ENCODE assay signal across 18 cellular contexts in the genomic region with DNA sequence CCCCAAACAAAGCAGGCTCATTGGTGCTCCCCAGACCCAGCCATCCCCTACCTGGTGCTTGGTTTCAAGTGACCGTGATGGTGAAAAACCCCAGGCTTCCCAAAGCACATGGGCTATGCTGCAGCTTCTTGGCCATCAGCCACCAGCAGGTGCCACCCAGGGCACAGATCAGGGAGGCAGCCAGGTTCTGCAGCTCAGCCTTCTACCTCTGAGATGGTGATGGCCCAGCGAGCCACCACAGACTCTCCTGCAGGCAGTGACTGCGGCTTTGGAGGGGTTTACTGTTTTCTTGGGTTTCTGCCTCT.
DNase-seq lines count a peak whose midpoint lies in the region; ATAC-seq, FAIRE-seq and TF ChIP-seq lines count a peak whose summit lies in the region.
"Had no signal": no experiment of that assay in that cellular context is flagged by ENCODE, and none has a peak within 500 bp of the region (broad histone marks: within the 10 kb centered on the region; RNA-seq: fewer than 3 reads in every experiment).

No MANE protein-coding gene starts in this region.

- BruUV-seq in HepG2 (replicated peaks; lab: Mats Ljungman, UMichigan), result no TSS peak

- POLR2A ChIA-PET in HepG2 (lab: Yijun Ruan, JAX), result no interaction called here

- TF ChIP-seq POLR2A in HepG2 (IDR thresholded peaks at IDR 0.05; ENCODE audit: insufficient read depth in 1 of 2, low read depth in 2 of 2, low read length in 2 of 2) (no peak), vagina (IDR thresholded peaks at IDR 0.05) (no peak)

- ATAC-seq in HepG2 (no peak), left lobe of liver (peak; percentile 83)
- ATAC-seq: GM12878 had no signal

- in situ Hi-C loops in HepG2 (cut with HindIII; ENCODE audit: extremely low pct_ligation_motif_present, low pct_unique_long_range_greater_than_20kb), result no loop called here

- DNase-seq in HepG2 (ENCODE audit: low spot score) (no peak), NCI-H1092 treated with DMSO at 0.1 percent for 48 hours (lab: John Stamatoyannopoulos, UW) (peak; percentile 38), left lobe of liver (ENCODE audit: low spot score) (peak; percentile 76), vagina (ENCODE audit: extremely low spot score in 2 of 2) (no peak), NCI-H1417 treated with DMSO at 0.1 percent for 48 hours (lab: John Stamatoyannopoulos, UW) (no peak), cardiac septum (ENCODE audit: low spot score) (no peak)
- DNase-seq: C1 segment of cervical spinal cord; CD8-positive, alpha-beta memory T cell; EL; GM23248; NCI-H1694; NCI-H2107; NCI-H446; SJCRH30 had no signal

- no peak for TF ChIP-seq EP300 in HepG2 (IDR thresholded peaks at IDR 0.05; ENCODE audit: low read depth in 2 of 2, low read length in 2 of 2)
- no peak for TF ChIP-seq EP300 in HepG2 (CRISPR knock-in tag; IDR thresholded peaks at IDR 0.05; ENCODE audit: borderline replicate concordance)

- no peak for TF ChIP-seq RAD21 in liver (IDR thresholded peaks at IDR 0.05)
- TF ChIP-seq RAD21 in HepG2 (CRISPR knock-in tag; IDR thresholded peaks at IDR 0.05), result no peak

- no peak overlapping the region for H3K9ac ChIP-seq in liver (ENCODE audit: low read depth in 1 of 2, low read length in 2 of 2)
- H3K9ac ChIP-seq in HepG2 (ENCODE audit: insufficient read depth, low read depth, low read length), result no peak overlapping the region
- H3K9ac ChIP-seq: GM23248, KMS-11 had no signal

- H3K27me3 ChIP-seq in liver (ENCODE audit: control insufficient read depth in 4 of 4, insufficient read depth in 4 of 4, low read length in 3 of 4) (no peaks in the 10 kb centered on the region), HepG2 (ENCODE audit: control insufficient read depth in 1 of 2, insufficient read depth in 2 of 2, low read length in 2 of 2) (peaks cover 4 to 35% of the 10 kb centered on the region in 2 experiments; a peak in 2 of 5 replicates), vagina (no peaks in the 10 kb centered on the region)
- H3K27me3 ChIP-seq: SJCRH30 had no signal

- H3K79me2 ChIP-seq in HepG2 (ENCODE audit: insufficient read depth, low read length), result no peaks in the 10 kb centered on the region

- H2AFZ ChIP-seq in HepG2 (ENCODE audit: low read length), result no peak overlapping the region
- H2AFZ ChIP-seq: GM23248 had no signal

- peaks cover 0 to 26% (median 18%) of the 10 kb centered on the region in 4 donors for H3K4me1 ChIP-seq in liver (ENCODE audit: control insufficient read depth in 4 of 4, insufficient read depth in 4 of 4, low read length in 3 of 4)
- no peaks in the 10 kb centered on the region for H3K4me1 ChIP-seq in HepG2 (ENCODE audit: insufficient read depth, low read length)
- H3K4me1 ChIP-seq in vagina, result no peaks in the 10 kb centered on the region
- H3K4me1 ChIP-seq: HAP-1 had no signal

- TF ChIP-seq CTCF in liver (IDR thresholded peaks at IDR 0.05; ENCODE audit: low read depth, low read length, missing input control), result no peak
- no peak for TF ChIP-seq CTCF in HepG2 (CRISPR knock-in tag; IDR thresholded peaks at IDR 0.05)
- TF ChIP-seq CTCF in vagina (IDR thresholded peaks at IDR 0.05), result no peak

- H3K4me3 ChIP-seq in liver (ENCODE audit: low read depth in 1 of 3, low read length in 3 of 3), result no peak overlapping the region
- no peak overlapping the region for H3K4me3 ChIP-seq in HepG2 (replicated peaks in 1 of 3; ENCODE audit: insufficient read depth in 1 of 3, low read depth in 2 of 3, low read length in 3 of 3)
- H3K4me3 ChIP-seq in vagina, result no peak overlapping the region
- H3K4me3 ChIP-seq: GM12878, GM23248, HAP-1, SJCRH30 had no signal

- intact Hi-C loops in HepG2 (cut with micrococcal nuclease; ENCODE audit: unreplicated experiment) (no loop called here), vagina (cut with DNase I) (no loop called here), cardiac septum (cut with DNase I) (no loop called here)

- peak overlapping the region; percentile 40 to 62 for H3K27ac ChIP-seq in liver (ENCODE audit: low read depth in 1 of 2, low read length in 2 of 2)
- no peak overlapping the region for H3K27ac ChIP-seq in HepG2 (ENCODE audit: extremely low read length, insufficient read depth, low read length)
- no peak overlapping the region for H3K27ac ChIP-seq in vagina
- H3K27ac ChIP-seq: GM23248, KMS-11, SJCRH30 had no signal

- H4K20me1 ChIP-seq in HepG2 (ENCODE audit: insufficient read depth, low read length), result no peaks in the 10 kb centered on the region

- no peak for FAIRE-seq in HepG2 (lab: Jason Lieb, UNC)
- FAIRE-seq: GM12878 had no signal

- H3K9me3 ChIP-seq in liver (ENCODE audit: control insufficient read depth in 4 of 4, low read length in 3 of 4) (no peaks in the 10 kb centered on the region), HepG2 (ENCODE audit: low read length) (no peaks in the 10 kb centered on the region), vagina (no peaks in the 10 kb centered on the region)
- H3K9me3 ChIP-seq: HAP-1, SJCRH30 had no signal

- WGBS in liver, result 53% methylated on average over 3 of the region's 3 CpGs
- no CpG with 5 or more reads among the region's 3 CpGs for WGBS in HepG2 (ENCODE audit: low lambda C conversion rate)

- no peaks in the 10 kb centered on the region for H3K36me3 ChIP-seq in liver (ENCODE audit: control insufficient read depth in 4 of 4, insufficient read depth in 3 of 4, low read depth in 1 of 4, low read length in 3 of 4)
- no peaks in the 10 kb centered on the region for H3K36me3 ChIP-seq in HepG2 (replicated peaks in 1 of 2; ENCODE audit: control insufficient read depth in 1 of 2, insufficient read depth in 2 of 2, low read length in 2 of 2)
- H3K36me3 ChIP-seq in vagina, result no peaks in the 10 kb centered on the region
- H3K36me3 ChIP-seq: HAP-1, SJCRH30 had no signal

- CTCF ChIA-PET in HepG2 (lab: Yijun Ruan, JAX; ENCODE audit: low intra/inter-chr PET ratio, low total read pairs), result no interaction called here

- no peak overlapping the region for H3K4me2 ChIP-seq in HepG2 (ENCODE audit: low read depth, low read length)
- H3K4me2 ChIP-seq: KMS-11 had no signal

TF ChIP-seq in liver, 16 proteins besides CTCF, POLR2A, EP300 and RAD21:
- no peak for TF ChIP-seq FOXA1 (IDR thresholded peaks at IDR 0.05)
- no peak for TF ChIP-seq EGR1 (IDR thresholded peaks at IDR 0.05; ENCODE audit: low read depth in 2 of 2)
- TF ChIP-seq HNF4G (IDR thresholded peaks at IDR 0.05), result no peak
- TF ChIP-seq NR2F2 (IDR thresholded peaks at IDR 0.05), result no peak
- TF ChIP-seq YY1 (IDR thresholded peaks at IDR 0.05), result no peak
- TF ChIP-seq, protein P1, sequence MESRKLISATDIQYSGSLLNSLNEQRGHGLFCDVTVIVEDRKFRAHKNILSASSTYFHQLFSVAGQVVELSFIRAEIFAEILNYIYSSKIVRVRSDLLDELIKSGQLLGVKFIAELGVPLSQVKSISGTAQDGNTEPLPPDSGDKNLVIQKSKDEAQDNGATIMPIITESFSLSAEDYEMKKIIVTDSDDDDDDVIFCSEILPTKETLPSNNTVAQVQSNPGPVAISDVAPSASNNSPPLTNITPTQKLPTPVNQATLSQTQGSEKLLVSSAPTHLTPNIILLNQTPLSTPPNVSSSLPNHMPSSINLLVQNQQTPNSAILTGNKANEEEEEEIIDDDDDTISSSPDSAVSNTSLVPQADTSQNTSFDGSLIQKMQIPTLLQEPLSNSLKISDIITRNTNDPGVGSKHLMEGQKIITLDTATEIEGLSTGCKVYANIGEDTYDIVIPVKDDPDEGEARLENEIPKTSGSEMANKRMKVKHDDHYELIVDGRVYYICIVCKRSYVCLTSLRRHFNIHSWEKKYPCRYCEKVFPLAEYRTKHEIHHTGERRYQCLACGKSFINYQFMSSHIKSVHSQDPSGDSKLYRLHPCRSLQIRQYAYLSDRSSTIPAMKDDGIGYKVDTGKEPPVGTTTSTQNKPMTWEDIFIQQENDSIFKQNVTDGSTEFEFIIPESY (IDR thresholded peaks at IDR 0.05), result no peak
- TF ChIP-seq, protein P2, sequence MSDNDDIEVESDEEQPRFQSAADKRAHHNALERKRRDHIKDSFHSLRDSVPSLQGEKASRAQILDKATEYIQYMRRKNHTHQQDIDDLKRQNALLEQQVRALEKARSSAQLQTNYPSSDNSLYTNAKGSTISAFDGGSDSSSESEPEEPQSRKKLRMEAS (IDR thresholded peaks at IDR 0.05), result no peak
- TF ChIP-seq HNF4A (conservative IDR thresholded peaks at IDR 0.05), result no peak
- no peak for TF ChIP-seq SP1 (IDR thresholded peaks at IDR 0.05)
- TF ChIP-seq RXRA (IDR thresholded peaks at IDR 0.05), result no peak

TF ChIP-seq in HepG2, 621 proteins besides CTCF, POLR2A, EP300 and RAD21:
- TF ChIP-seq ZNF510 (CRISPR knock-in tag; IDR thresholded peaks at IDR 0.05; ENCODE audit: low read depth) (no peak), MAFK (conservative IDR thresholded peaks at IDR 0.05 in 1 of 2, IDR thresholded peaks at IDR 0.05 in 1 of 2; ENCODE audit: low read length in 2 of 2) (no peak), SIX4 (CRISPR knock-in tag; IDR thresholded peaks at IDR 0.05) (no peak), SETDB1 (CRISPR knock-in tag; IDR thresholded peaks at IDR 0.05; ENCODE audit: borderline replicate concordance) (no peak), AGO2 (optimal IDR thresholded peaks at IDR 0.05; ENCODE audit: low read depth, low read length) (no peak), RXRA (CRISPR knock-in tag; IDR thresholded peaks at IDR 0.05) (no peak)

Comparison
In these comparisons a context has a peak if more than half of its experiments do, and no peak if none do; other contexts are left out.
1. H3K27ac ChIP-seq: peak in liver (2 of 2); none in HepG2 (single experiment) and vagina (single experiment).
2. DNase-seq: peak in NCI-H1092 treated with DMSO at 0.1 percent for 48 hours (single experiment) and left lobe of liver (single experiment); none in HepG2 (single experiment), vagina (0 of 2), NCI-H1417 treated with DMSO at 0.1 percent for 48 hours (single experiment) and cardiac septum (single experiment).